17 cellular contexts compared by ENCODE assay signal in the genomic region with DNA sequence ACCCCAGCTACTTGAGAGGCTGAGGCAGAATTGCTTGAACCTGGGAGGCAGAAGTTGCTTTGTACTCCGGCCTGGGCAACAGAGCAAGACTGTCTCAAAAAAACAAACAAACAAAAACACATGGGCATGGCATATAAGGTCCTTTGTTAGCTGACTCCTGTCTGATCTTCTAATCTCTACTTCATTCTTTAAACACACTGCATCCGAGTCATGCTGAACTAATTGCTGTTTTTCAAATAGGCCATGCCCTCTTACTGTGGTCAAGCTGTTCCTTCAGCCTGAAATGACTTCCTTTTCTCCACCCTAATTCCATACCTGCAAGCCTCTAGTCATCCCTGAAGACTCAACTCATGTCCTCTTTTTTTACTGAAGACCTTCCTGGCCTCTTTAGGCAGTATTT. TPM values are rescaled to one million over a fixed set of nuclear protein-coding genes. Genes with fewer than 3 reads are reported as not detected.
DNase-seq lines count a peak whose midpoint lies in the region; ATAC-seq and TF ChIP-seq lines count a peak whose summit lies in the region.
"Had no signal": no experiment of that assay in that cellular context is flagged by ENCODE, and none has a peak within 500 bp of the region (broad histone marks: within the 10 kb centered on the region; RNA-seq: fewer than 3 reads in every experiment).

No MANE protein-coding gene starts in this region.

- no peaks in the 10 kb centered on the region for H3K9me3 Mint-ChIP-seq in MCF 10A (ENCODE audit: unreplicated experiment)

- in situ Hi-C loops in mammary epithelial cell (cut with MboI; ENCODE audit: low sequenced_read_pairs in 2 of 2), result no loop called here

- no peak overlapping the region for H3K27ac Mint-ChIP-seq in MCF 10A (ENCODE audit: low read depth, unreplicated experiment)

- no peaks in the 10 kb centered on the region for H3K9me3 ChIP-seq in mammary epithelial cell (replicated peaks; ENCODE audit: insufficient read depth, low read length)
- H3K9me3 ChIP-seq in psoas muscle, result no peaks in the 10 kb centered on the region
- no peaks in the 10 kb centered on the region for H3K9me3 ChIP-seq in esophagus squamous epithelium

- no peak overlapping the region for H3K4me2 ChIP-seq in mammary epithelial cell (ENCODE audit: insufficient read depth, low read depth, low read length)

- H3K9ac ChIP-seq in mammary epithelial cell (ENCODE audit: insufficient read depth, low read length), result no peak overlapping the region

- H3K4me1 ChIP-seq in mammary epithelial cell (ENCODE audit: insufficient read depth, low read length) (no peaks in the 10 kb centered on the region), psoas muscle (peaks cover 13% of the 10 kb centered on the region), esophagus squamous epithelium (no peaks in the 10 kb centered on the region)

- H2AFZ ChIP-seq in mammary epithelial cell (ENCODE audit: low read depth, low read length), result peak overlapping the region; percentile 51

- intact Hi-C loops in mammary epithelial cell (cut with micrococcal nuclease) (no loop called here), MCF 10A (cut with micrococcal nuclease) (no loop called here), psoas muscle (cut with DNase I) (no loop called here), esophagus squamous epithelium (cut with DNase I) (no loop called here)

- no peaks in the 10 kb centered on the region for H4K20me1 ChIP-seq in mammary epithelial cell (ENCODE audit: insufficient read depth, low read length)

- POLR2A ChIA-PET in MCF 10A (lab: Yijun Ruan, JAX), result interaction anchor here (1.0 kb wide), 1 partner anchor 8 kb away, joined by 3 read pairs; no protein-coding TSS in a partner anchor

- peaks cover 6% of the 10 kb centered on the region for H3K4me1 Mint-ChIP-seq in MCF 10A (ENCODE audit: insufficient read depth, unreplicated experiment)

- TF ChIP-seq POLR2A in esophagus squamous epithelium (IDR thresholded peaks at IDR 0.05), result no peak

- DNase-seq in mammary epithelial cell, result peak; percentile 40
- DNase-seq in MCF 10A (ENCODE audit: unreplicated experiment), result no peak
- peak; percentile 29 for DNase-seq in SW480 (ENCODE audit: low spot score)
- peak; percentile 58 for DNase-seq in islet precursor cell
- no peak for DNase-seq in T-helper 2 cell
- DNase-seq in psoas muscle, result no peak
- DNase-seq in esophagus squamous epithelium (lab: John Stamatoyannopoulos, UW), result no peak
- DNase-seq: C1 segment of cervical spinal cord, COR-L47, NCI-H1048, NCI-H774, SHP77 treated with DMSO at 0.1 percent for 48 hours had no signal

- no peak overlapping the region for H3K4me3 Mint-ChIP-seq in MCF 10A (ENCODE audit: unreplicated experiment)

- no peaks in the 10 kb centered on the region for H3K79me2 ChIP-seq in mammary epithelial cell (ENCODE audit: insufficient read depth, low read length)

- no peaks in the 10 kb centered on the region for H3K36me3 Mint-ChIP-seq in MCF 10A (ENCODE audit: insufficient read depth, unreplicated experiment)

- CTCF ChIA-PET in mammary epithelial cell (lab: Charles Lee; ENCODE audit: low non-redundant PET) (interaction anchor here (0.7 kb wide), 1 partner anchor 28 kb away, joined by 5 read pairs; no protein-coding TSS in a partner anchor), MCF 10A (lab: Yijun Ruan, JAX) (interaction anchor here (0.7 to 0.8 kb wide), 2 partner anchors 93 to 459 kb away, joined by 3 read pairs; no protein-coding TSS in a partner anchor)

- BruUV-seq in mammary epithelial cell (replicated peaks; lab: Mats Ljungman, UMichigan) (no TSS peak), MCF 10A (replicated peaks; lab: Mats Ljungman, UMichigan) (no TSS peak)

- no peaks in the 10 kb centered on the region for H3K27me3 ChIP-seq in mammary epithelial cell (ENCODE audit: insufficient read depth, low read length)
- H3K27me3 ChIP-seq in psoas muscle (ENCODE audit: insufficient read depth in 3 of 3, low read length in 2 of 3), result no peaks in the 10 kb centered on the region
- no peaks in the 10 kb centered on the region for H3K27me3 ChIP-seq in esophagus squamous epithelium

- 78% methylated on average over 2 of the region's 2 CpGs for WGBS in mammary epithelial cell (ENCODE audit: low coverage, missing lambda C conversion rate)
- 76 to 89% (median 89%) methylated on average over 2 of the region's 2 CpGs for WGBS in psoas muscle, 3 donors
- 75 to 76% methylated on average over 2 of the region's 2 CpGs for WGBS in esophagus squamous epithelium, 2 donors

- no peak for ATAC-seq in HG03457 (IDR thresholded peaks at IDR 0.05; ENCODE audit: unreplicated experiment)
- no peak for ATAC-seq in psoas muscle
- ATAC-seq: GM12878 had no signal

- no peak overlapping the region for H3K4me3 ChIP-seq in mammary epithelial cell (replicated peaks in 1 of 3; ENCODE audit: insufficient read depth in 1 of 3, low read depth in 2 of 3, low read length in 3 of 3)
- no peak overlapping the region for H3K4me3 ChIP-seq in psoas muscle
- no peak overlapping the region for H3K4me3 ChIP-seq in esophagus squamous epithelium
- H3K4me3 ChIP-seq: GM12878, K562 had no signal

- H3K27me3 Mint-ChIP-seq in MCF 10A (ENCODE audit: insufficient read depth, unreplicated experiment), result no peaks in the 10 kb centered on the region

- TF ChIP-seq CTCF in mammary epithelial cell (conservative IDR thresholded peaks at IDR 0.05 in 1 of 2, IDR thresholded peaks at IDR 0.05 in 1 of 2; ENCODE audit: extremely low read depth in 1 of 2, insufficient read depth in 1 of 2, low read depth in 1 of 2, low read length in 2 of 2) (no peak), MCF 10A (IDR thresholded peaks at IDR 0.05; ENCODE audit: unreplicated experiment) (no peak), psoas muscle (IDR thresholded peaks at IDR 0.05) (no peak), esophagus squamous epithelium (IDR thresholded peaks at IDR 0.05) (no peak)

- H3K27ac ChIP-seq in mammary epithelial cell (ENCODE audit: insufficient read depth, low read depth, low read length) (no peak overlapping the region), psoas muscle (no peak overlapping the region), esophagus squamous epithelium (no peak overlapping the region)
- H3K27ac ChIP-seq: 22Rv1, HL-60 had no signal

- H3K36me3 ChIP-seq in mammary epithelial cell (ENCODE audit: insufficient read depth, low read length), result no peaks in the 10 kb centered on the region
- H3K36me3 ChIP-seq in psoas muscle (ENCODE audit: insufficient read depth in 1 of 2, low read depth in 1 of 2), result no peaks in the 10 kb centered on the region
- H3K36me3 ChIP-seq in esophagus squamous epithelium, result no peaks in the 10 kb centered on the region

- dilution Hi-C loops in mammary epithelial cell (cut with HindIII; ENCODE audit: low sequenced_read_pairs), result no loop called here

RNA-seq across cellular contexts. Expression of a gene that starts 22.3 kb away (rescaled TPM):
- total RNA-seq in mammary epithelial cell, result 100 to 1,000 TPM in 1 of 2 donors, 10 to 100 TPM in 1; 96.4 to 126 TPM
- polyA plus RNA-seq in mammary epithelial cell, result 31.9 TPM
- polyA minus RNA-seq in mammary epithelial cell, result 137 TPM
- 71.0 and 77.9 TPM in 2 replicates for total RNA-seq in MCF 10A (2022)
- 100 to 1,000 TPM; 106 to 180 (median 124) TPM for total RNA-seq in psoas muscle
- polyA plus RNA-seq in psoas muscle, result 10 to 100 TPM; 31.2 to 82.4 (median 40.6) TPM
- total RNA-seq in esophagus squamous epithelium, result 100 to 1,000 TPM in 1 of 4 donors, 10 to 100 TPM in 3; 46.9 to 162 (median 67.9) TPM

RNA-seq across cellular contexts. Expression of a gene that starts 40.9 kb away (rescaled TPM):
- total RNA-seq in mammary epithelial cell, result 10 to 100 TPM; 26.3 to 29.2 TPM
- 10.3 TPM for polyA plus RNA-seq in mammary epithelial cell
- polyA minus RNA-seq in mammary epithelial cell, result 59.1 TPM
- 21.2 and 22.3 TPM in 2 replicates for total RNA-seq in MCF 10A (2022)
- 10 to 100 TPM; 10.4 to 11.3 (median 10.5) TPM for total RNA-seq in psoas muscle
- 1 to 10 TPM; 4.5 to 6.0 (median 5.6) TPM for polyA plus RNA-seq in psoas muscle
- 10 to 100 TPM; 18.6 to 36.0 (median 24.4) TPM for total RNA-seq in esophagus squamous epithelium

Comparison
In these comparisons a context has a peak if more than half of its experiments do, and no peak if none do; other contexts are left out.
1. DNase-seq: peak in mammary epithelial cell (single experiment), SW480 (single experiment) and islet precursor cell (single experiment); none in MCF 10A (single experiment), T-helper 2 cell (0 of 5), psoas muscle (0 of 2) and esophagus squamous epithelium (single experiment).